In genomic region chr4:39078829-39079228, GRCh38 we compare ENCODE assay signal across 27 cellular contexts. TPM values are rescaled to one million over a fixed set of nuclear protein-coding genes. Genes with fewer than 3 reads are reported as not detected.
"Had no signal": no experiment of that assay in that cellular context is flagged by ENCODE, and none has a peak within 500 bp of the region (broad histone marks: within the 10 kb centered on the region; RNA-seq: fewer than 3 reads in every experiment).

No MANE protein-coding gene starts in this region.

- H3K36me3 ChIP-seq: thoracic aorta, transverse colon, uterus, vagina had no signal

- H3K4me3 ChIP-seq: stomach, suprapubic skin, testis, thoracic aorta, thyroid gland, tibial artery, tibial nerve, transverse colon, upper lobe of left lung, upper lobe of right lung, uterus, vagina had no signal

- DNase-seq: stimulated activated CD4-positive, alpha-beta T cell treated with anti-CD3 and anti-CD28 coated beads, Interleukin-2, amount 100 ng/mL, for 48 hours; stimulated activated CD4-positive, alpha-beta T cell treated with anti-CD3 and anti-CD28 coated beads, Interleukin-4, amount 100 ng/mL, for 1 hour; stimulated activated CD4-positive, alpha-beta T cell treated with anti-CD3 and anti-CD28 coated beads, Interleukin-4, amount 100 ng/mL, for 24 hours; stimulated activated CD4-positive, alpha-beta T cell treated with anti-CD3 and anti-CD28 coated beads, Interleukin-4, amount 100 ng/mL, for 4 hours; stimulated activated CD8-positive, alpha-beta memory T cell treated with anti-CD3 and anti-CD28 coated beads, Interleukin-4, amount 100 ng/mL, for 48 hours; stimulated activated naive B cell treated with anti-CD40 and anti-IgM and Interleukin-4, amounts not matched to agents 10 μg/mL and 1 μg/mL and 100 μg/mL, for 72 hours; stimulated activated naive CD4-positive, alpha-beta T cell; stimulated activated naive CD4-positive, alpha-beta T cell treated with Interleukin-2 at 50 U/mL for 16 hours; stimulated activated naive CD8-positive, alpha-beta T cell treated with anti-CD3 and anti-CD28 coated beads, Interleukin-15, amount 100 ng/mL, for 72 hours; stimulated activated naive CD8-positive, alpha-beta T cell treated with anti-CD3 and anti-CD28 coated beads, Interleukin-15, Interleukin-2, amounts not matched to agents 100 U/mL and 50 U/mL, for 24 hours; stomach; substantia nigra; testis; thyroid gland; tibial artery; transverse colon; upper lobe of left lung; upper lobe of right lung; uterus had no signal

- H3K4me1 Mint-ChIP-seq: stimulated activated effector memory CD8-positive, alpha-beta T cell treated with anti-CD3 and anti-CD28 coated beads, Interleukin-12 subunit alpha, Interleukin-12 subunit beta, amount 100 ng/mL, for 72 hours; stimulated activated naive CD8-positive, alpha-beta T cell treated with anti-CD3 and anti-CD28 coated beads, Interleukin-15, amount 100 ng/mL, for 72 hours had no signal

- H3K27ac ChIP-seq: stomach, suprapubic skin, testis, thoracic aorta, thyroid gland, tibial artery, tibial nerve, transverse colon, upper lobe of left lung, upper lobe of right lung, uterus, vagina had no signal

- ATAC-seq: stimulated activated effector memory CD8-positive, alpha-beta T cell treated with anti-CD3 and anti-CD28 coated beads, Interleukin-12 subunit alpha, Interleukin-12 subunit beta, amount 100 ng/mL, for 72 hours; stimulated activated memory B cell treated with anti-CD40 and anti-IgM and Interleukin-4, amounts not matched to agents 10 μg/mL and 1 μg/mL and 100 μg/mL, for 72 hours; stimulated activated naive B cell treated with anti-CD40 and anti-IgM and Interleukin-4, amounts not matched to agents 10 μg/mL and 1 μg/mL and 100 μg/mL, for 72 hours; stimulated activated naive CD8-positive, alpha-beta T cell treated with anti-CD3 and anti-CD28 coated beads, Interleukin-15, amount 100 ng/mL, for 72 hours; stimulated activated naive CD8-positive, alpha-beta T cell treated with anti-CD3 and anti-CD28 coated beads, Interleukin-15, Interleukin-2, amounts not matched to agents 100 U/mL and 50 U/mL, for 24 hours; upper lobe of right lung had no signal

- H3K27me3 ChIP-seq: stomach, suprapubic skin, testis, thyroid gland, tibial artery, tibial nerve, transverse colon, upper lobe of left lung, upper lobe of right lung, uterus, vagina had no signal

- H3K9me3 ChIP-seq: stomach, suprapubic skin, testis, thoracic aorta, thyroid gland, tibial artery, tibial nerve, transverse colon, upper lobe of left lung, upper lobe of right lung, uterus, vagina had no signal

- H3K27ac Mint-ChIP-seq: stimulated activated effector memory CD8-positive, alpha-beta T cell treated with anti-CD3 and anti-CD28 coated beads, Interleukin-12 subunit alpha, Interleukin-12 subunit beta, amount 100 ng/mL, for 72 hours; stimulated activated memory B cell treated with anti-CD40 and anti-IgM and Interleukin-4, amounts not matched to agents 10 μg/mL and 1 μg/mL and 100 μg/mL, for 72 hours; stimulated activated naive B cell treated with anti-CD40 and anti-IgM and Interleukin-4, amounts not matched to agents 10 μg/mL and 1 μg/mL and 100 μg/mL, for 72 hours; stimulated activated naive CD8-positive, alpha-beta T cell treated with anti-CD3 and anti-CD28 coated beads, Interleukin-15, amount 100 ng/mL, for 72 hours; stimulated activated naive CD8-positive, alpha-beta T cell treated with anti-CD3 and anti-CD28 coated beads, Interleukin-15, Interleukin-2, amounts not matched to agents 100 ng/mL and 50 ng/mL, for 24 hours; type B pancreatic cell had no signal

- H3K27me3 Mint-ChIP-seq: stimulated activated memory B cell treated with anti-CD40 and anti-IgM and Interleukin-4, amounts not matched to agents 10 μg/mL and 1 μg/mL and 100 μg/mL, for 72 hours; stimulated activated naive B cell treated with anti-CD40 and anti-IgM and Interleukin-4, amounts not matched to agents 10 μg/mL and 1 μg/mL and 100 μg/mL, for 72 hours; stimulated activated naive CD8-positive, alpha-beta T cell treated with anti-CD3 and anti-CD28 coated beads, Interleukin-15, amount 100 ng/mL, for 72 hours; stimulated activated naive CD8-positive, alpha-beta T cell treated with anti-CD3 and anti-CD28 coated beads, Interleukin-15, Interleukin-2, amounts not matched to agents 100 ng/mL and 50 ng/mL, for 24 hours; type B pancreatic cell had no signal

- H3K4me1 ChIP-seq: stomach, suprapubic skin, testis, thyroid gland, tibial artery, tibial nerve, transverse colon, upper lobe of left lung, upper lobe of right lung, uterus, vagina had no signal

- H3K4me3 Mint-ChIP-seq: stimulated activated effector memory CD8-positive, alpha-beta T cell treated with anti-CD3 and anti-CD28 coated beads, Interleukin-12 subunit alpha, Interleukin-12 subunit beta, amount 100 ng/mL, for 72 hours; stimulated activated memory B cell treated with anti-CD40 and anti-IgM and Interleukin-4, amounts not matched to agents 10 μg/mL and 1 μg/mL and 100 μg/mL, for 72 hours; stimulated activated naive B cell treated with anti-CD40 and anti-IgM and Interleukin-4, amounts not matched to agents 10 μg/mL and 1 μg/mL and 100 μg/mL, for 72 hours; stimulated activated naive CD8-positive, alpha-beta T cell treated with anti-CD3 and anti-CD28 coated beads, Interleukin-15, amount 100 ng/mL, for 72 hours; stimulated activated naive CD8-positive, alpha-beta T cell treated with anti-CD3 and anti-CD28 coated beads, Interleukin-15, Interleukin-2, amounts not matched to agents 100 ng/mL and 50 ng/mL, for 24 hours; type B pancreatic cell had no signal

RNA-seq across cellular contexts. Expression of gene TMEM156, which starts 46.6 kb away (rescaled TPM):
- total RNA-seq: suprapubic skin, testis, thoracic aorta, vagina had no signal
